In the genomic region with DNA sequence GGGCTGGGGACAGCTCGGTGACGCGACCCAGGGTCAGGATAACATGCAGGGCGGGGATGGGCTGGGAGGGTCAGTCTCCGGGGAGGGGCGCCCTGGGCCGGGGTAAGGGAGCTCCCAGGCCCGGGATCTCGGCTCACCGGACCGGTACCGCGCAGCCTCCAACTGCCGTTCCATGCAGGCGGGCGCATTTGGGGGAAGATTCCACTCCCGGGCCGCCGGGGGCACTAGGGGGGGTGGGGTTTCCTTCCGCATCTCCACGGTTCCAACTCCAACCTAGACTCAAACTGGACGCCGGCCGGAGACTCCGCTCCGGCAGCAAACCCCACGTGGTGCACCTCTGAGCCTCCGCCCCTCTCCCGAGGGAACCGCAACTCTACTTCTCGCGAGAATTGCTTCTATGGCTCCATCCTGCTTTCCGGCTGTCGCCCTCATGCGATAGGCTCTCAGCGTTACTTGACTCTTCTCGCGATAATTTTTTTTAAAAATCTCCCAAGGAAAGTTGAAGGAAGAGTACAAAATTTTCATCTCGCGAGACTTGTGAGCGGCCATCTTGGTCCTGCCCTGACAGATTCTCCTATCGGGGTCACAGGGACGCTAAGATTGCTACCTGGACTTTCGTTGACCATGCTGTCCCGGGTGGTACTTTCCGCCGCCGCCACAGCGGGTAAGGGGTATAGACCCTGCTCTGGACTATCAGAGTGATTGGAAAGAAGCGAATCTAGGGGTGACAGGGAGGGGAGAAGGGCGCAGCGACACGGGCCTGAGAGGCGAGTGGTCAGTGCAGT, we compare ENCODE assay signal across 1 cellular context.
TF ChIP-seq lines count a peak whose summit lies in the region.

A gene with protein sequence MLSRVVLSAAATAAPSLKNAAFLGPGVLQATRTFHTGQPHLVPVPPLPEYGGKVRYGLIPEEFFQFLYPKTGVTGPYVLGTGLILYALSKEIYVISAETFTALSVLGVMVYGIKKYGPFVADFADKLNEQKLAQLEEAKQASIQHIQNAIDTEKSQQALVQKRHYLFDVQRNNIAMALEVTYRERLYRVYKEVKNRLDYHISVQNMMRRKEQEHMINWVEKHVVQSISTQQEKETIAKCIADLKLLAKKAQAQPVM (plus strand): TSS at position 547 of the 785 bp plus-strand sequence. CDS start 78 bp downstream, at position 625.
Gene WDR77 (minus strand): TSS at position 339 of the 785 bp plus-strand sequence. CDS start 87 bp downstream, at position 252.

TF ChIP-seq in GM12878, 131 proteins besides CTCF, POLR2A, EP300 and RAD21 (continued from another document and continues in another):
- TF ChIP-seq GATAD2B (conservative IDR thresholded peaks at IDR 0.05; ENCODE audit: low read depth) (0 out of 2 replicates have a peak, but pooled peaks have one; percentile 38), SUZ12 (IDR thresholded peaks at IDR 0.05; ENCODE audit: unreplicated experiment) (no peak), ESRRA (IDR thresholded peaks at IDR 0.05; ENCODE audit: low read length) (no peak), GABPA (IDR thresholded peaks at IDR 0.05; ENCODE audit: low read depth) (no peak), POLR2AphosphoS2 (IDR thresholded peaks at IDR 0.05; ENCODE audit: low read depth, low read length) (0 out of 2 replicates have a peak, but pooled peaks have one; percentile 52), ZNF274 (IDR thresholded peaks at IDR 0.05; ENCODE audit: insufficient read depth, insufficient read length) (no peak), WRNIP1 (IDR thresholded peaks at IDR 0.05; ENCODE audit: borderline replicate concordance, low read depth, low read length) (no peak), RUNX3 (IDR thresholded peaks at IDR 0.05; ENCODE audit: low read length) (peak; percentile 86), ZBTB33 (IDR thresholded peaks at IDR 0.05) (no peak), HDAC2 (IDR thresholded peaks at IDR 0.05) (no peak), JUND (IDR thresholded peaks at IDR 0.05; ENCODE audit: low read depth, low read length) (no peak), RCOR1 (conservative IDR thresholded peaks at IDR 0.05; ENCODE audit: low read depth, low read length) (peak; percentile 99; the same call in 1 of the 2 replicates), BMI1 (IDR thresholded peaks at IDR 0.05; ENCODE audit: borderline replicate concordance) (no peak), CREM (IDR thresholded peaks at IDR 0.05; ENCODE audit: low read depth) (no peak), MTA2 (IDR thresholded peaks at IDR 0.05; ENCODE audit: low read depth) (no peak), SUPT20H (IDR thresholded peaks at IDR 0.05; ENCODE audit: borderline replicate concordance, control insufficient read depth, low read depth, low read length) (no peak), SMC3 (IDR thresholded peaks at IDR 0.05; ENCODE audit: borderline replicate concordance, low read length) (no peak), BACH1 (IDR thresholded peaks at IDR 0.05; ENCODE audit: borderline replicate concordance) (no peak), ZNF207 (IDR thresholded peaks at IDR 0.05; ENCODE audit: borderline replicate concordance) (no peak), JUNB (IDR thresholded peaks at IDR 0.05) (no peak), RB1 (IDR thresholded peaks at IDR 0.05; ENCODE audit: borderline replicate concordance) (0 out of 2 replicates have a peak, but pooled peaks have one; percentile 31), NFYA (IDR thresholded peaks at IDR 0.05; ENCODE audit: borderline replicate concordance, low read depth, low read length) (no peak), STAT3 (IDR thresholded peaks at IDR 0.05; ENCODE audit: low read depth, low read length) (no peak), HSF1 (IDR thresholded peaks at IDR 0.05; ENCODE audit: low read depth, low read length) (no peak), SIN3A (IDR thresholded peaks at IDR 0.05; ENCODE audit: low read depth, low read length) (peak; percentile 56), NR2C1 (IDR thresholded peaks at IDR 0.05) (peak; percentile 35), FOS (IDR thresholded peaks at IDR 0.05; ENCODE audit: borderline replicate concordance, extremely low read depth, insufficient read length) (no peak), ZNF384 (IDR thresholded peaks at IDR 0.05; ENCODE audit: borderline replicate concordance, low read depth, low read length) (peak; percentile 96), ZNF217 (IDR thresholded peaks at IDR 0.05) (no peak), ZSCAN29 (IDR thresholded peaks at IDR 0.05) (no peak), PAX5 (IDR thresholded peaks at IDR 0.05; ENCODE audit: borderline replicate concordance, low read depth, low read length) (no peak), KLF5 (IDR thresholded peaks at IDR 0.05; ENCODE audit: partially characterized antibody) (no peak), CBFB (IDR thresholded peaks at IDR 0.05; ENCODE audit: low read depth) (peak; percentile 93; the same call in 1 of the 2 replicates), NR2F1 (conservative IDR thresholded peaks at IDR 0.05) (peak; percentile 18; the same call in 1 of the 2 replicates), DPF2 (IDR thresholded peaks at IDR 0.05) (no peak), PBX3 (IDR thresholded peaks at IDR 0.05; ENCODE audit: insufficient replicate concordance, low read depth, low read length) (no peak), RBBP5 (conservative IDR thresholded peaks at IDR 0.05) (no peak), TCF7 (IDR thresholded peaks at IDR 0.05; ENCODE audit: borderline replicate concordance) (no peak), POLR2AphosphoS5 (IDR thresholded peaks at IDR 0.05; ENCODE audit: low read length) (peak; percentile 86), ZBTB11 (CRISPR knock-in tag; IDR thresholded peaks at IDR 0.05) (no peak)
- TF ChIP-seq, protein P1, sequence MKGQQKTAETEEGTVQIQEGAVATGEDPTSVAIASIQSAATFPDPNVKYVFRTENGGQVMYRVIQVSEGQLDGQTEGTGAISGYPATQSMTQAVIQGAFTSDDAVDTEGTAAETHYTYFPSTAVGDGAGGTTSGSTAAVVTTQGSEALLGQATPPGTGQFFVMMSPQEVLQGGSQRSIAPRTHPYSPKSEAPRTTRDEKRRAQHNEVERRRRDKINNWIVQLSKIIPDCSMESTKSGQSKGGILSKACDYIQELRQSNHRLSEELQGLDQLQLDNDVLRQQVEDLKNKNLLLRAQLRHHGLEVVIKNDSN (IDR thresholded peaks at IDR 0.05; ENCODE audit: borderline replicate concordance, extremely low read length, insufficient read depth, low read depth, low read length), result peak; percentile 84
- TF ChIP-seq, protein P2, sequence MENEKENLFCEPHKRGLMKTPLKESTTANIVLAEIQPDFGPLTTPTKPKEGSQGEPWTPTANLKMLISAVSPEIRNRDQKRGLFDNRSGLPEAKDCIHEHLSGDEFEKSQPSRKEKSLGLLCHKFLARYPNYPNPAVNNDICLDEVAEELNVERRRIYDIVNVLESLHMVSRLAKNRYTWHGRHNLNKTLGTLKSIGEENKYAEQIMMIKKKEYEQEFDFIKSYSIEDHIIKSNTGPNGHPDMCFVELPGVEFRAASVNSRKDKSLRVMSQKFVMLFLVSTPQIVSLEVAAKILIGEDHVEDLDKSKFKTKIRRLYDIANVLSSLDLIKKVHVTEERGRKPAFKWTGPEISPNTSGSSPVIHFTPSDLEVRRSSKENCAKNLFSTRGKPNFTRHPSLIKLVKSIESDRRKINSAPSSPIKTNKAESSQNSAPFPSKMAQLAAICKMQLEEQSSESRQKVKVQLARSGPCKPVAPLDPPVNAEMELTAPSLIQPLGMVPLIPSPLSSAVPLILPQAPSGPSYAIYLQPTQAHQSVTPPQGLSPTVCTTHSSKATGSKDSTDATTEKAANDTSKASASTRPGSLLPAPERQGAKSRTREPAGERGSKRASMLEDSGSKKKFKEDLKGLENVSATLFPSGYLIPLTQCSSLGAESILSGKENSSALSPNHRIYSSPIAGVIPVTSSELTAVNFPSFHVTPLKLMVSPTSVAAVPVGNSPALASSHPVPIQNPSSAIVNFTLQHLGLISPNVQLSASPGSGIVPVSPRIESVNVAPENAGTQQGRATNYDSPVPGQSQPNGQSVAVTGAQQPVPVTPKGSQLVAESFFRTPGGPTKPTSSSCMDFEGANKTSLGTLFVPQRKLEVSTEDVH (IDR thresholded peaks at IDR 0.05; ENCODE audit: low read depth, partially characterized antibody), result no peak
- TF ChIP-seq, protein P3, sequence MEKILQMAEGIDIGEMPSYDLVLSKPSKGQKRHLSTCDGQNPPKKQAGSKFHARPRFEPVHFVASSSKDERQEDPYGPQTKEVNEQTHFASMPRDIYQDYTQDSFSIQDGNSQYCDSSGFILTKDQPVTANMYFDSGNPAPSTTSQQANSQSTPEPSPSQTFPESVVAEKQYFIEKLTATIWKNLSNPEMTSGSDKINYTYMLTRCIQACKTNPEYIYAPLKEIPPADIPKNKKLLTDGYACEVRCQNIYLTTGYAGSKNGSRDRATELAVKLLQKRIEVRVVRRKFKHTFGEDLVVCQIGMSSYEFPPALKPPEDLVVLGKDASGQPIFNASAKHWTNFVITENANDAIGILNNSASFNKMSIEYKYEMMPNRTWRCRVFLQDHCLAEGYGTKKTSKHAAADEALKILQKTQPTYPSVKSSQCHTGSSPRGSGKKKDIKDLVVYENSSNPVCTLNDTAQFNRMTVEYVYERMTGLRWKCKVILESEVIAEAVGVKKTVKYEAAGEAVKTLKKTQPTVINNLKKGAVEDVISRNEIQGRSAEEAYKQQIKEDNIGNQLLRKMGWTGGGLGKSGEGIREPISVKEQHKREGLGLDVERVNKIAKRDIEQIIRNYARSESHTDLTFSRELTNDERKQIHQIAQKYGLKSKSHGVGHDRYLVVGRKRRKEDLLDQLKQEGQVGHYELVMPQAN (conservative IDR thresholded peaks at IDR 0.05), result peak; percentile 70
- TF ChIP-seq, protein P4, sequence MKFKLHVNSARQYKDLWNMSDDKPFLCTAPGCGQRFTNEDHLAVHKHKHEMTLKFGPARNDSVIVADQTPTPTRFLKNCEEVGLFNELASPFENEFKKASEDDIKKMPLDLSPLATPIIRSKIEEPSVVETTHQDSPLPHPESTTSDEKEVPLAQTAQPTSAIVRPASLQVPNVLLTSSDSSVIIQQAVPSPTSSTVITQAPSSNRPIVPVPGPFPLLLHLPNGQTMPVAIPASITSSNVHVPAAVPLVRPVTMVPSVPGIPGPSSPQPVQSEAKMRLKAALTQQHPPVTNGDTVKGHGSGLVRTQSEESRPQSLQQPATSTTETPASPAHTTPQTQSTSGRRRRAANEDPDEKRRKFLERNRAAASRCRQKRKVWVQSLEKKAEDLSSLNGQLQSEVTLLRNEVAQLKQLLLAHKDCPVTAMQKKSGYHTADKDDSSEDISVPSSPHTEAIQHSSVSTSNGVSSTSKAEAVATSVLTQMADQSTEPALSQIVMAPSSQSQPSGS (IDR thresholded peaks at IDR 0.05; ENCODE audit: low read length), result peak; percentile 56; the same call in 1 of the 2 replicates
